21 cellular contexts compared by ENCODE assay signal in the genomic region with DNA sequence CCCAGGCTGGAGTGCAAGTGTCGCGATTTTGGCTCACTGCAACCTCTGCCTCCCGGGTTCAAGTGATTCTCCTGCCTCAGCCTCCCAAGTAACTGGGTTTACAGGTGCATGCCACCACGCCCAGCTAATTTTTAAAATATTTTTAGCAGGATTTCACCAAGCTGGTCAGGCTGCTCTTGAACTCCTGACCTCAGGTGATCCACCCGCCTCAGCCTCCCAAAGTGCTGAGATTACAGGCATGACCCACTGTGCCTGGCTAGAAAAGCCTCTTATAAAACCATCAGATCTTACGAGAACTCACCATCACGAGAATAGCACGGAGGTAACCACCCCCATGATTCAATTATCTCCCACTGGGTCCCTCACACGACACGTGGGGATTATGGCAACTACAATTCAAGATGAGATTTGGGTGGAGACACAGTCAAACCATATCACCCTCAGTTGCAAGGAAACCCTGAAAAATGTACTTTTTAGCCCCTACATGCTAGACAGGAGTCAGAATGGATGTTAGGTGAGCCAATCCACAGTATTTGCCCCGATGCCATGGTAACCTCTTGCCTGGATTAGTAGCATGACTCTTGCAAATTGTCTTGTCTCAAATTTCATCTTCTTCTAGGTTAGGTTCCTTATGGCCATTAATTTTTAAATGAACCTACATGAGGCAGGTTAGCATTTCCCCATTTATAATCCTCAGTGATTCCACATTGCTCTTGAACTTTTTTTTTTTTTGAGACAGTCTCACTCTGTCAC. TPM values are rescaled to one million over a fixed set of nuclear protein-coding genes. Genes with fewer than 3 reads are reported as not detected.
A peak's percentile ranks its signal among the peaks of the same experiment; 100 is the strongest.
DNase-seq lines count a peak whose midpoint lies in the region; FAIRE-seq and TF ChIP-seq lines count a peak whose summit lies in the region.
"Had no signal": no experiment of that assay in that cellular context is flagged by ENCODE, and none has a peak within 500 bp of the region (broad histone marks: within the 10 kb centered on the region; RNA-seq: fewer than 3 reads in every experiment).

No MANE protein-coding gene starts in this region.

- no peak overlapping the region for H2BK20ac ChIP-seq in H1 (ENCODE audit: low read length)

- TF ChIP-seq CTCF in H1 (IDR thresholded peaks at IDR 0.05; ENCODE audit: control extremely low read depth in 1 of 3, insufficient read depth in 1 of 3, low read depth in 1 of 3, low read length in 3 of 3), result no peak

- H3K9me3 ChIP-seq in Karpas-422 (ENCODE audit: low read length) (no peaks in the 10 kb centered on the region), H1 (ENCODE audit: insufficient read depth in 2 of 2, low read depth in 1 of 2, low read length in 1 of 2) (no peaks in the 10 kb centered on the region)
- H3K9me3 ChIP-seq: MG63 had no signal

- no peak overlapping the region for H2BK120ac ChIP-seq in H1 (replicated peaks; ENCODE audit: low read depth, low read length)

- H4K5ac ChIP-seq in H1 (ENCODE audit: insufficient read length, low read depth, low read length), result no peak overlapping the region

- H3K23ac ChIP-seq in H1 (ENCODE audit: insufficient read length), result no peak overlapping the region

- no peak overlapping the region for H4K8ac ChIP-seq in H1 (ENCODE audit: extremely low read depth, insufficient read depth, low read length)

- no peak overlapping the region for H2BK15ac ChIP-seq in H1 (ENCODE audit: low read length)

- peak overlapping the region; percentile 50 for H3K14ac ChIP-seq in H1 (ENCODE audit: insufficient read length)

- H3K9me2 ChIP-seq in Karpas-422 (replicated peaks; ENCODE audit: insufficient read depth, low read length), result no peaks in the 10 kb centered on the region

- no peaks in the 10 kb centered on the region for H3K79me2 ChIP-seq in Karpas-422 (ENCODE audit: low read length)
- no peaks in the 10 kb centered on the region for H3K79me2 ChIP-seq in H1 (ENCODE audit: control insufficient read depth in 1 of 2, insufficient read depth in 2 of 2, low read length in 2 of 2)

- H3K9ac ChIP-seq in Karpas-422 (ENCODE audit: low read length), result no peak overlapping the region
- no peak overlapping the region for H3K9ac ChIP-seq in H1 (replicated peaks in 1 of 4; ENCODE audit: extremely low read depth in 1 of 4, low read depth in 3 of 4, low read length in 3 of 4)

- no peak for TF ChIP-seq POLR2A in H1 (IDR thresholded peaks at IDR 0.05; ENCODE audit: control extremely low read depth in 1 of 2, low read depth in 2 of 2, low read length in 2 of 2)

- H3K4me2 ChIP-seq in Karpas-422 (ENCODE audit: low read depth, low read length, poor library complexity, severe bottlenecking), result no peak overlapping the region
- no peak overlapping the region for H3K4me2 ChIP-seq in H1 (ENCODE audit: insufficient read depth in 1 of 2, low read depth in 2 of 2, low read length in 2 of 2)
- H3K4me2 ChIP-seq: GM23338 had no signal

- H3K79me1 ChIP-seq in H1 (ENCODE audit: low read depth, low read length), result no peaks in the 10 kb centered on the region

- TF ChIP-seq EP300 in H1 (IDR thresholded peaks at IDR 0.05; ENCODE audit: borderline replicate concordance in 1 of 2, low read depth in 2 of 2, low read length in 2 of 2), result no peak

- no peaks in the 10 kb centered on the region for H4K20me1 ChIP-seq in Karpas-422 (ENCODE audit: insufficient read depth, low read depth, low read length)
- no peaks in the 10 kb centered on the region for H4K20me1 ChIP-seq in H1 (replicated peaks in 1 of 2; ENCODE audit: control insufficient read depth in 1 of 2, insufficient read depth in 2 of 2, low read length in 2 of 2)

- no peak overlapping the region for H2BK5ac ChIP-seq in H1 (ENCODE audit: low read depth, low read length)

- POLR2A ChIA-PET in H1 (lab: Charles Lee; ENCODE audit: partially characterized antibody), result interaction anchor here (0.7 to 1.0 kb wide), 2 partner anchors 16 to 812 kb away, joined by 3 read pairs; no protein-coding TSS in a partner anchor

- peaks cover 4% of the 10 kb centered on the region; the same call in 1 of the 2 replicates for H3K4me1 ChIP-seq in Karpas-422 (ENCODE audit: low read length)
- H3K4me1 ChIP-seq in H1 (replicated peaks in 1 of 4; ENCODE audit: control insufficient read depth in 3 of 4, insufficient read depth in 4 of 4, low read length in 3 of 4), result no peaks in the 10 kb centered on the region

- no peak overlapping the region for H3K4me3 ChIP-seq in Karpas-422 (ENCODE audit: low read length)
- no peak overlapping the region for H3K4me3 ChIP-seq in H1 (ENCODE audit: extremely low read depth in 1 of 4, insufficient read depth in 2 of 4, low read depth in 3 of 4, low read length in 4 of 4)
- H3K4me3 ChIP-seq: GM12878, GM23338, MG63, SK-N-MC had no signal

- no peak overlapping the region for H3K56ac ChIP-seq in H1 (replicated peaks; ENCODE audit: insufficient read length, low read depth, low read length)

- H4K91ac ChIP-seq in H1 (replicated peaks; ENCODE audit: insufficient read length, low read length), result no peak overlapping the region

- H2BK12ac ChIP-seq in H1 (ENCODE audit: low read depth, low read length), result no peak overlapping the region

- TF ChIP-seq RAD21 in H1 (IDR thresholded peaks at IDR 0.05 in 1 of 2, conservative IDR thresholded peaks at IDR 0.05 in 1 of 2; ENCODE audit: low read depth in 2 of 2, low read length in 2 of 2), result no peak

- no peak for FAIRE-seq in H1 (lab: Jason Lieb, UNC)
- FAIRE-seq: GM12878, RCC 7860 had no signal

- no peak overlapping the region for H3K4ac ChIP-seq in H1 (replicated peaks; ENCODE audit: insufficient read length, low read depth, low read length)

- H3K36me3 ChIP-seq in Karpas-422 (ENCODE audit: insufficient read depth, low read length) (no peaks in the 10 kb centered on the region), H1 (ENCODE audit: control insufficient read depth in 2 of 4, insufficient read depth in 4 of 4, low read length in 3 of 4) (no peaks in the 10 kb centered on the region)

- CTCF ChIA-PET in H1 (lab: Charles Lee; ENCODE audit: partially characterized antibody), result no interaction called here

- no peaks in the 10 kb centered on the region for H3K23me2 ChIP-seq in H1 (ENCODE audit: low read depth, low read length)

- no peak overlapping the region for H3K18ac ChIP-seq in H1 (ENCODE audit: extremely low read depth, low read length)

- no peak overlapping the region for H2AK5ac ChIP-seq in H1 (ENCODE audit: low read depth, low read length)

- H3K27me3 ChIP-seq in Karpas-422 (ENCODE audit: low read length) (no peaks in the 10 kb centered on the region), H1 (replicated peaks in 1 of 4; ENCODE audit: control insufficient read depth in 3 of 4, extremely low read depth in 1 of 4, insufficient read depth in 3 of 4, low read length in 3 of 4) (no peaks in the 10 kb centered on the region)
- H3K27me3 ChIP-seq: MG63 had no signal

- WGBS in H1 (ENCODE audit: extremely low coverage in 1 of 2, insufficient coverage in 1 of 2, insufficient read length in 1 of 2, insufficient replicate concordance in 2 of 2, low coverage in 1 of 2, low lambda C conversion rate in 2 of 2, missing lambda C conversion rate in 1 of 2), 2 experiments, result 95% methylated on average over 11 of the region's 11 CpGs; no CpG with 5 or more reads in 1 of the 2 experiments

- DNase-seq in Karpas-422 (peak; percentile 45), NCI-H524 treated with DMSO at 0.1 percent for 48 hours (lab: John Stamatoyannopoulos, UW) (peak; percentile 99), H1 (ENCODE audit: low read depth in 1 of 2, low spot score in 2 of 2) (no peak), superior temporal gyrus (ENCODE audit: extremely low spot score) (peak; percentile 3), A172 (ENCODE audit: low spot score) (no peak), ecto neural progenitor cell (ENCODE audit: low spot score) (no peak)
- no peak for DNase-seq in activated naive CD4-positive, alpha-beta T cell treated with anti-CD3 and anti-CD28 coated beads, Interleukin-2, amount 50 U/mL, for 16 hours
- DNase-seq: Calu3; CD4-positive, alpha-beta T cell; DND-41; GDM1; KBM-7; MG63; NCI-H1105; NCI-H187; Right ventricle myocardium superior; T-helper 1 cell had no signal

- H2AFZ ChIP-seq in Karpas-422 (ENCODE audit: low read length), result no peak overlapping the region
- no peak overlapping the region; the same call in 1 of the 2 replicates for H2AFZ ChIP-seq in H1 (ENCODE audit: low read length)
- H2AFZ ChIP-seq: GM23338 had no signal

- H3K27ac ChIP-seq in Karpas-422 (ENCODE audit: low read length), result no peak overlapping the region
- no peak overlapping the region for H3K27ac ChIP-seq in H1 (ENCODE audit: low read depth, low read length)
- H3K27ac ChIP-seq: SK-N-MC had no signal

TF ChIP-seq in H1, 55 proteins besides CTCF, POLR2A, EP300 and RAD21:
- TF ChIP-seq SIX5 (IDR thresholded peaks at IDR 0.05; ENCODE audit: low read depth, low read length), result no peak
- no peak for TF ChIP-seq GTF2F1 (IDR thresholded peaks at IDR 0.05; ENCODE audit: borderline replicate concordance, low read depth, low read length)

RNA-seq across cellular contexts. Expression of a gene that starts 17.1 kb away (rescaled TPM):
- total RNA-seq in Karpas-422 (2014; rRNA removed; shearing (Covaris generic); ENCODE audit: low replicate concordance), result 0.15 and 2.4 TPM in 2 replicates
- 18.0 and 20.2 TPM in 2 replicates for total RNA-seq in H1 (2021; fragmentation: NEBNext Ultra II Directional; extraction: Animal tissue kit (Norgen Biotek cat#: 25700))
- polyA plus RNA-seq in H1 (2011; rRNA removed), result 6.0 and 6.9 TPM in 2 replicates
- polyA plus RNA-seq in H1 (2011; cell fraction: cytosol; rRNA removed), result 8.0 TPM
- polyA plus RNA-seq in H1 (2011; cell fraction: nucleus; rRNA removed), result 11.8 TPM
- 8.9 to 9.5 TPM (median 9.4 TPM) in 4 replicates for polyA plus RNA-seq in H1 (2012, experiment 1 of 2)
- polyA plus RNA-seq in H1 (2012, experiment 2 of 2), result 1.0 TPM
- 7.6 TPM for polyA plus RNA-seq in H1 (2013, experiment 1 of 2)
- 6.6 TPM for polyA plus RNA-seq in H1 (2013, experiment 2 of 2)
- 14.6 and 19.3 TPM in 2 replicates for polyA minus RNA-seq in H1 (2011; rRNA and poly(A)+ RNA removed)
- 16.5 TPM for polyA minus RNA-seq in H1 (2011; cell fraction: cytosol; rRNA and poly(A)+ RNA removed)
- 37.0 TPM for polyA minus RNA-seq in H1 (2011; cell fraction: nucleus; rRNA and poly(A)+ RNA removed)
- 6.8 and 7.1 TPM in 2 replicates for total RNA-seq in A172 (2014; rRNA removed; shearing (Covaris generic))

Comparison
In these comparisons a context has a peak if more than half of its experiments do, and no peak if none do; other contexts are left out.
1. DNase-seq: peak in Karpas-422 (single experiment), NCI-H524 treated with DMSO at 0.1 percent for 48 hours (single experiment) and superior temporal gyrus (single experiment); none in H1 (0 of 2), activated naive CD4-positive, alpha-beta T cell treated with anti-CD3 and anti-CD28 coated beads, Interleukin-2, amount 50 U/mL, for 16 hours (single experiment), A172 (single experiment) and ecto neural progenitor cell (single experiment).